12 cellular contexts compared by ENCODE assay signal in the genomic region with DNA sequence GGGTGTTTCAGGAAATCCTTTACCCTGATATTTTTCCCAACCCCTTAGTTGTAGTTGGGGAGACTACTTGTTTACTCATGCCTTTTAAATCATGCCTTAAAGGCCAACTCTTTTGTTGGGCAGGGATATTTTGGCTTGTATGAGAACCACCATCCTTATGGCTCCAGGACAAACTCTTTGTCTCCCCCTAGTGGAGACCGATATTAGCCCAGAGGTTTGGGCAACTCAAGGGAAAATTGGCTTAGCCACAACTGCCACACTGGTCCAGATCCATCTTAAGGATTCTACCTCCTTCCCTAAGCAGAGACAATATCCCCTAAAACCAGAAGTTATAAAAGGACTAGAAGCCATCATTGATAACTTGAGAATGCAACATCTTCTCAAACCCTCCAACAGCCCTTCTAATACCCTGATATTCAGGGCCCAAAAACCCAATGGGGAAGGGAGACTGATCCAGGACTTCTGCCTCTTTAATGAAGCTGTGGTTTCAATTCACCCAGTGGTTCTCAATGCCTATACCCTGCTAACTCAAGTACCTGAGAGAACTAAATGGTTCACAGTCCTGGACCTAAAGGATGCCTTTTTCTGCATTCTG.
DNase-seq lines count a peak whose midpoint lies in the region; ATAC-seq and TF ChIP-seq lines count a peak whose summit lies in the region.
"Had no signal": no experiment of that assay in that cellular context is flagged by ENCODE, and none has a peak within 500 bp of the region (broad histone marks: within the 10 kb centered on the region; RNA-seq: fewer than 3 reads in every experiment).

No MANE protein-coding gene starts in this region.

- TF ChIP-seq CTCF in A673 (conservative IDR thresholded peaks at IDR 0.05; ENCODE audit: low read depth, low read length) (peak; percentile 49), GM10266 (IDR thresholded peaks at IDR 0.05; ENCODE audit: control insufficient read depth, insufficient read depth, low read depth, missing control alignments) (peak; percentile 11), endodermal cell (conservative IDR thresholded peaks at IDR 0.05) (peak; percentile 76)

- H3K4me1 Mint-ChIP-seq in endodermal cell: no peaks in the 10 kb centered on the region
- no peaks in the 10 kb centered on the region for H3K4me1 Mint-ChIP-seq in CD8-positive, alpha-beta memory T cell
- H3K4me1 Mint-ChIP-seq in activated CD8-positive, alpha-beta memory T cell treated with anti-CD3 and anti-CD28 coated beads, Interleukin-2, amount 10 ng/mL, durations not matched to agents 7 days and 5 days: no peaks in the 10 kb centered on the region
- H3K4me1 Mint-ChIP-seq: brain; CD4-positive, CD25-positive, alpha-beta regulatory T cell; naive thymus-derived CD8-positive, alpha-beta T cell had no signal

- no TSS peak for BruUV-seq in A673 (replicated peaks; lab: Mats Ljungman, UMichigan)

- no peak overlapping the region for H3K9ac ChIP-seq in endodermal cell (ENCODE audit: extremely low read depth, low read length, poor library complexity, severe bottlenecking)

- H3K9me3 Mint-ChIP-seq in endodermal cell: peaks cover 48% of the 10 kb centered on the region
- peaks cover 16 to 29% (median 26%) of the 10 kb centered on the region in 5 donors for H3K9me3 Mint-ChIP-seq in CD8-positive, alpha-beta memory T cell
- H3K9me3 Mint-ChIP-seq in activated CD8-positive, alpha-beta memory T cell treated with anti-CD3 and anti-CD28 coated beads, Interleukin-2, amount 10 ng/mL, durations not matched to agents 7 days and 5 days (ENCODE audit: low read depth): peaks cover 15% of the 10 kb centered on the region

- H3K4me3 ChIP-seq in A673 (ENCODE audit: low read depth, low read length, poor library complexity, severe bottlenecking) (no peak overlapping the region), endodermal cell (ENCODE audit: low read length) (no peak overlapping the region)
- H3K4me3 ChIP-seq in CD8-positive, alpha-beta memory T cell (ENCODE audit: low read length): no peak overlapping the region

- intact Hi-C loops in A673 (cut with micrococcal nuclease; ENCODE audit: unreplicated experiment): no loop called here

- POLR2A ChIA-PET in A673 (lab: Charles Lee; ENCODE audit: low non-redundant PET): no interaction called here
- POLR2A ChIA-PET in CD8-positive, alpha-beta memory T cell (lab: Charles Lee): no interaction called here

- ATAC-seq in activated CD8-positive, alpha-beta memory T cell treated with anti-CD3 and anti-CD28 coated beads, Interleukin-2, amount 10 ng/mL, durations not matched to agents 7 days and 5 days: no peak
- ATAC-seq in HG02610 (IDR thresholded peaks at IDR 0.05; ENCODE audit: unreplicated experiment): no peak
- ATAC-seq: naive thymus-derived CD8-positive, alpha-beta T cell had no signal

- H3K36me3 ChIP-seq in A673 (ENCODE audit: insufficient read depth, low read length, poor library complexity, severe bottlenecking) (no peaks in the 10 kb centered on the region), endodermal cell (ENCODE audit: control insufficient read depth, insufficient read depth, low read length) (no peaks in the 10 kb centered on the region)
- H3K36me3 ChIP-seq in CD8-positive, alpha-beta memory T cell (ENCODE audit: insufficient read depth, low read length): no peaks in the 10 kb centered on the region

- no peak overlapping the region for H3K27ac ChIP-seq in A673 (ENCODE audit: low read depth, low read length, poor library complexity, severe bottlenecking)
- H3K27ac ChIP-seq in endodermal cell (ENCODE audit: low read depth, low read length): no peak overlapping the region
- no peak overlapping the region for H3K27ac ChIP-seq in CD8-positive, alpha-beta memory T cell (ENCODE audit: low read depth, low read length)
- H3K27ac ChIP-seq: epithelial cell of prostate had no signal

- DNase-seq in A673 (ENCODE audit: low spot score) (peak; percentile 15), GM10266 (ENCODE audit: extremely low spot score) (no peak), NCI-H69 (lab: John Stamatoyannopoulos, UW) (peak; percentile 2), endodermal cell (peak; percentile 61), superior temporal gyrus (ENCODE audit: extremely low spot score) (no peak)
- no peak for DNase-seq in CD8-positive, alpha-beta memory T cell
- no peak for DNase-seq in activated CD8-positive, alpha-beta memory T cell treated with anti-CD3 and anti-CD28 coated beads, Interleukin-2, amount 10 ng/mL, durations not matched to agents 7 days and 5 days
- DNase-seq: naive thymus-derived CD8-positive, alpha-beta T cell had no signal

- no peaks in the 10 kb centered on the region for H3K27me3 Mint-ChIP-seq in endodermal cell (ENCODE audit: insufficient read depth)
- no peaks in the 10 kb centered on the region for H3K27me3 Mint-ChIP-seq in CD8-positive, alpha-beta memory T cell
- no peaks in the 10 kb centered on the region for H3K27me3 Mint-ChIP-seq in activated CD8-positive, alpha-beta memory T cell treated with anti-CD3 and anti-CD28 coated beads, Interleukin-2, amount 10 ng/mL, durations not matched to agents 7 days and 5 days
- H3K27me3 Mint-ChIP-seq: CD4-positive, CD25-positive, alpha-beta regulatory T cell; naive thymus-derived CD8-positive, alpha-beta T cell had no signal

- H3K4me1 ChIP-seq in A673 (ENCODE audit: insufficient read depth, low read length, poor library complexity, severe bottlenecking) (no peaks in the 10 kb centered on the region), endodermal cell (ENCODE audit: control insufficient read depth, insufficient read depth, low read length) (no peaks in the 10 kb centered on the region)
- no peaks in the 10 kb centered on the region for H3K4me1 ChIP-seq in CD8-positive, alpha-beta memory T cell (ENCODE audit: insufficient read depth, low read length)

- peaks cover 8% of the 10 kb centered on the region for H3K9me3 ChIP-seq in A673 (ENCODE audit: low read depth, low read length, poor library complexity, severe bottlenecking)
- H3K9me3 ChIP-seq in endodermal cell (ENCODE audit: control insufficient read depth, low read length): peaks cover 70% of the 10 kb centered on the region
- H3K9me3 ChIP-seq in CD8-positive, alpha-beta memory T cell (ENCODE audit: low read length): no peaks in the 10 kb centered on the region

- CTCF ChIA-PET in A673 (lab: Charles Lee): no interaction called here
- CTCF ChIA-PET in CD8-positive, alpha-beta memory T cell (lab: Charles Lee): interaction anchor here (1.0 kb wide), 1 partner anchor 14 kb away, joined by 3 read pairs; no protein-coding TSS in a partner anchor
- CTCF ChIA-PET in activated CD8-positive, alpha-beta memory T cell treated with anti-CD3 and anti-CD28 coated beads, Interleukin-2, amount 10 ng/mL, durations not matched to agents 7 days and 5 days (lab: Charles Lee): no interaction called here

- H3K27ac Mint-ChIP-seq in endodermal cell: no peak overlapping the region
- no peak overlapping the region for H3K27ac Mint-ChIP-seq in CD8-positive, alpha-beta memory T cell
- no peak overlapping the region for H3K27ac Mint-ChIP-seq in activated CD8-positive, alpha-beta memory T cell treated with anti-CD3 and anti-CD28 coated beads, Interleukin-2, amount 10 ng/mL, durations not matched to agents 7 days and 5 days
- H3K27ac Mint-ChIP-seq: brain; CD4-positive, CD25-positive, alpha-beta regulatory T cell; naive thymus-derived CD8-positive, alpha-beta T cell had no signal

- H3K27me3 ChIP-seq in A673 (replicated peaks; ENCODE audit: insufficient read depth, low read depth, low read length, poor library complexity): no peaks in the 10 kb centered on the region
- no peaks in the 10 kb centered on the region for H3K27me3 ChIP-seq in endodermal cell (ENCODE audit: control insufficient read depth, insufficient read depth, low read length, poor library complexity, severe bottlenecking)
- no peaks in the 10 kb centered on the region for H3K27me3 ChIP-seq in CD8-positive, alpha-beta memory T cell (ENCODE audit: insufficient read depth, low read length, poor library complexity, severe bottlenecking)

- WGBS in endodermal cell (ENCODE audit: insufficient coverage in 1 of 2, insufficient read length in 1 of 2), 2 experiments: 44 to 75% methylated on average over 1 of the region's 1 CpG

- no peaks in the 10 kb centered on the region for H3K36me3 Mint-ChIP-seq in endodermal cell (ENCODE audit: low read depth)
- no peaks in the 10 kb centered on the region for H3K36me3 Mint-ChIP-seq in CD8-positive, alpha-beta memory T cell
- H3K36me3 Mint-ChIP-seq in activated CD8-positive, alpha-beta memory T cell treated with anti-CD3 and anti-CD28 coated beads, Interleukin-2, amount 10 ng/mL, durations not matched to agents 7 days and 5 days: no peaks in the 10 kb centered on the region
- H3K36me3 Mint-ChIP-seq: brain; CD4-positive, CD25-positive, alpha-beta regulatory T cell had no signal

- no peak overlapping the region for H3K4me3 Mint-ChIP-seq in endodermal cell
- no peak overlapping the region for H3K4me3 Mint-ChIP-seq in CD8-positive, alpha-beta memory T cell
- H3K4me3 Mint-ChIP-seq in activated CD8-positive, alpha-beta memory T cell treated with anti-CD3 and anti-CD28 coated beads, Interleukin-2, amount 10 ng/mL, durations not matched to agents 7 days and 5 days: no peak overlapping the region
- H3K4me3 Mint-ChIP-seq: brain; CD4-positive, CD25-positive, alpha-beta regulatory T cell; naive thymus-derived CD8-positive, alpha-beta T cell had no signal

Comparison
In these comparisons a context has a peak if more than half of its experiments do, and no peak if none do; other contexts are left out.
1. DNase-seq: peak in A673 (single experiment), NCI-H69 (single experiment) and endodermal cell (single experiment); none in GM10266 (single experiment), CD8-positive, alpha-beta memory T cell (0 of 5), activated CD8-positive, alpha-beta memory T cell treated with anti-CD3 and anti-CD28 coated beads, Interleukin-2, amount 10 ng/mL, durations not matched to agents 7 days and 5 days (single experiment) and superior temporal gyrus (single experiment).
2. CTCF ChIP-seq: peak in every context shown above with its lines; median percentile 76 in endodermal cell; 49 in A673; 11 in GM10266.